1 cellular context compared by ENCODE assay signal in the genomic region with DNA sequence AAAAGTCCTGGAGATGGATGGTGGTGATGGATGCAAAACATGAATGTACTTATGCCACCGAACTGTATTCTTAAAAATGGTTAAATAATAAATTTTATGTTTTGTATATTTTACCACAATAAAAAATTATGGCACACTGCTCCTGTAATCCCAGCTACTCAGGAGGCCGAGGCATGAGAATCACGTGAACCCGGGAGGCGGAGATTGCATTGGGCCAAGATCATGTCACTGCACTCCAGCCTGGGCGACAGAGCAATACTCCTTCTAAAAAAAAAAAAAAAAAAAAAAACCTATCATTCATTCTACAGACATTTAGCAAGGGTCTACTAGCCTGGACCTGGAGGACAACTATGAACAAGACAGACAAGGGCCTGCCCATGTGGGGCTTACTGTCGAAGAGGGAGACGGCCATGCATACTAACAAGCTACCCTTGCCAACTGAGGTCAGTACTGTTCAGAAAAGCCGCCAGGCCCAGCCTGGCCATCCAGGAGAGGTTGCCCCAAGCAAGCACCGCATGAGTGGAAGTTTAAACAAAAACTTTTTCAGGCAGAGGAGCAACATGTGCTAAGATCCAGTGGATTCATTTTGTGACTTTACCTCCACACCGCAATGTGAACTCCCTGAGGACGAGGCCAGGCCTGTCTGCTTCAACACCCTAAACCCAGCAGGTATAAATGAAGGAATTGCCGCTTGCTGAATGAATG.
TF ChIP-seq lines count a peak whose summit lies in the region.

No MANE protein-coding gene starts in this region.

TF ChIP-seq in liver, 16 proteins besides CTCF, POLR2A, EP300 and RAD21:
- peak; percentile 38 for TF ChIP-seq YY1 (IDR thresholded peaks at IDR 0.05)
- peak in 1 of 2 donors; percentile 20 for TF ChIP-seq HNF4A (conservative IDR thresholded peaks at IDR 0.05)
- TF ChIP-seq RXRA (IDR thresholded peaks at IDR 0.05): peak; percentile 18 to 57
- TF ChIP-seq FOXA2 (IDR thresholded peaks at IDR 0.05): no peak
